23 cellular contexts compared by ENCODE assay signal in the genomic region with DNA sequence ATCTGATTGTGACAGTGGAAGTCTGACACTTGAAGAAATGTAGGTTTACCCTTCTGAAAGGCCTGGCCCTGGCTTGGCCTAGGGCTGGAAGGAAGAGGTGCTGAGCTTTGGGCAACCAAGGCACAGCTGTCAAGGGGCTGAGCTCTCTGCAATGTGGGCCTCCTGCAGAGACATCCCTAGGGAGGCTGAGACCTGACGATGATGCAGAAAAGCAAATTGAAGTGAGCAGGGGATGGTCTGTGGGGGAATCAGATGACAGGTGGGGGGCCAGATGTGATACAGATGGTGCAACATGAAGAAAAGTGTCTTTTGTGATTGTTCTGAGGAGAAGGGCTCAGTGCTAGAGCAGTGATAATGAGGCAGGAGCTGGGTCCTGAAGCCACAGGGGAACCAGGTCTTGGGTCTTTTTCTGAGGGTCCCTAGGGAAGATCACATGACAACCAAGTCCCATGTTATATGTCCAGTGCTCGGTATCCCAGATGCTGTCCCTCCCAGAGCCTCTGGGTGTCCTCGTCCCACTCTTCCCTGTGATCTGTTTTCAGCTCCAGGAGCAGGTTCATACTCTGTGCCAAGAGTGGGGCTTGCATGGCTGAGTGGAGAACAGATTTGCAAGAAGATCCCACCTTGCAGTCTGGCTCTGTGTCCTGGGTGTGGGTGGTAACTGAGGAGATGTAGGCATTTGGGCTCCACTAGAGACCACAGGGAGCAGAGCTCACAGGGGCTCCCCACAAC.
A peak's percentile ranks its signal among the peaks of the same experiment; 100 is the strongest.
DNase-seq lines count a peak whose midpoint lies in the region; ATAC-seq, FAIRE-seq and TF ChIP-seq lines count a peak whose summit lies in the region.
"Had no signal": no experiment of that assay in that cellular context is flagged by ENCODE, and none has a peak within 500 bp of the region (broad histone marks: within the 10 kb centered on the region; RNA-seq: fewer than 3 reads in every experiment).

No MANE protein-coding gene starts in this region.

- H3K9me3 ChIP-seq in pancreas: no peaks in the 10 kb centered on the region
- H3K9me3 ChIP-seq: left ventricle myocardium inferior had no signal

- no peaks in the 10 kb centered on the region for H3K9me3 Mint-ChIP-seq in activated naive CD8-positive, alpha-beta T cell (ENCODE audit: low read depth)
- H3K9me3 Mint-ChIP-seq in activated naive CD8-positive, alpha-beta T cell treated with anti-CD3 and anti-CD28 coated beads for 36 hours: no peaks in the 10 kb centered on the region
- H3K9me3 Mint-ChIP-seq: activated naive CD4-positive, alpha-beta T cell treated with anti-CD3 and anti-CD28 coated beads, Interleukin-2, amount 50 U/mL, for 24 hours had no signal

- intact Hi-C loops in pancreas (cut with DNase I): no loop called here

- WGBS in pancreas, 2 donors: 35 to 41% methylated on average over 3 of the region's 3 CpGs

- peak; percentile 32 for TF ChIP-seq CTCF in epithelial cell of proximal tubule (conservative IDR thresholded peaks at IDR 0.05; ENCODE audit: low read depth, low read length)
- no peak for TF ChIP-seq CTCF in pancreas (IDR thresholded peaks at IDR 0.05)

- no peaks in the 10 kb centered on the region for H3K36me3 ChIP-seq in pancreas
- H3K36me3 ChIP-seq: brain microvascular endothelial cell, left ventricle myocardium inferior had no signal

- H3K4me3 Mint-ChIP-seq in activated naive CD8-positive, alpha-beta T cell: no peak overlapping the region
- H3K4me3 Mint-ChIP-seq in activated naive CD8-positive, alpha-beta T cell treated with anti-CD3 and anti-CD28 coated beads for 36 hours: no peak overlapping the region
- H3K4me3 Mint-ChIP-seq: activated naive CD4-positive, alpha-beta T cell treated with anti-CD3 and anti-CD28 coated beads, Interleukin-2, amount 50 U/mL, for 24 hours had no signal

- ATAC-seq in GM19324 (IDR thresholded peaks at IDR 0.05; ENCODE audit: low FRiP score, unreplicated experiment) (no peak), HG03520 (IDR thresholded peaks at IDR 0.05; ENCODE audit: unreplicated experiment) (no peak), pancreas (no peak)
- ATAC-seq: Right ventricle myocardium inferior had no signal

- no peak overlapping the region for H3K27ac ChIP-seq in pancreas
- H3K27ac ChIP-seq: brain microvascular endothelial cell, left ventricle myocardium inferior had no signal

- no peaks in the 10 kb centered on the region for H3K4me1 ChIP-seq in pancreas
- H3K4me1 ChIP-seq: left ventricle myocardium inferior had no signal

- H3K36me3 Mint-ChIP-seq in activated naive CD8-positive, alpha-beta T cell: no peaks in the 10 kb centered on the region
- no peaks in the 10 kb centered on the region for H3K36me3 Mint-ChIP-seq in activated naive CD8-positive, alpha-beta T cell treated with anti-CD3 and anti-CD28 coated beads for 36 hours
- H3K36me3 Mint-ChIP-seq: activated naive CD4-positive, alpha-beta T cell treated with anti-CD3 and anti-CD28 coated beads, Interleukin-2, amount 50 U/mL, for 24 hours had no signal

- no peaks in the 10 kb centered on the region for H3K27me3 ChIP-seq in pancreas

- FAIRE-seq in pancreas (lab: Jason Lieb, UNC): no peak
- FAIRE-seq: GM18507, GM19239 had no signal

- H3K27me3 Mint-ChIP-seq in activated naive CD8-positive, alpha-beta T cell: peaks cover 2% of the 10 kb centered on the region
- peaks cover 7% of the 10 kb centered on the region for H3K27me3 Mint-ChIP-seq in activated naive CD8-positive, alpha-beta T cell treated with anti-CD3 and anti-CD28 coated beads for 36 hours

- peak overlapping the region; percentile 19 for H3K27ac Mint-ChIP-seq in activated naive CD8-positive, alpha-beta T cell
- no peak overlapping the region for H3K27ac Mint-ChIP-seq in activated naive CD8-positive, alpha-beta T cell treated with anti-CD3 and anti-CD28 coated beads for 36 hours
- H3K27ac Mint-ChIP-seq: activated naive CD4-positive, alpha-beta T cell treated with anti-CD3 and anti-CD28 coated beads, Interleukin-2, amount 50 U/mL, for 24 hours had no signal

- no peak overlapping the region for H3K4me3 ChIP-seq in epithelial cell of proximal tubule (ENCODE audit: low read depth, low read length)
- no peak overlapping the region for H3K4me3 ChIP-seq in pancreas
- H3K4me3 ChIP-seq: left ventricle myocardium inferior had no signal

- DNase-seq in activated naive CD8-positive, alpha-beta T cell treated with anti-CD3 and anti-CD28 coated beads for 36 hours: no peak
- DNase-seq in NCI-H2171 (lab: John Stamatoyannopoulos, UW): peak; percentile 97
- DNase-seq in epithelial cell of proximal tubule (ENCODE audit: low read depth): no peak
- no peak for DNase-seq in pancreas
- DNase-seq in GM19238 (ENCODE audit: insufficient read length, low spot score): no peak
- DNase-seq: activated CD4-positive, alpha-beta T cell treated with anti-CD3 and anti-CD28 coated beads for 4 hours; activated CD8-positive, alpha-beta memory T cell treated with anti-CD3 and anti-CD28 coated beads, Interleukin-2, amount 50 U/mL, for 48 hours; brain microvascular endothelial cell; COR-L47; GF-D8; hippocampal formation; left ventricle myocardium inferior; NCI-H2081 treated with DMSO at 0.1 percent for 48 hours; NK-92 treated with Interleukin-12 subunit alpha and Interleukin-12 subunit beta, amount 100 ng/mL, for 24 hours; stimulated activated naive CD4-positive, alpha-beta T cell treated with Interleukin-2 at 50 U/mL for 16 hours; trophoblast cell had no signal

- H3K4me1 Mint-ChIP-seq in activated naive CD8-positive, alpha-beta T cell (ENCODE audit: low read depth): peaks cover 17% of the 10 kb centered on the region
- peaks cover 10% of the 10 kb centered on the region for H3K4me1 Mint-ChIP-seq in activated naive CD8-positive, alpha-beta T cell treated with anti-CD3 and anti-CD28 coated beads for 36 hours
